1 cellular context compared by ENCODE assay signal in the genomic region with DNA sequence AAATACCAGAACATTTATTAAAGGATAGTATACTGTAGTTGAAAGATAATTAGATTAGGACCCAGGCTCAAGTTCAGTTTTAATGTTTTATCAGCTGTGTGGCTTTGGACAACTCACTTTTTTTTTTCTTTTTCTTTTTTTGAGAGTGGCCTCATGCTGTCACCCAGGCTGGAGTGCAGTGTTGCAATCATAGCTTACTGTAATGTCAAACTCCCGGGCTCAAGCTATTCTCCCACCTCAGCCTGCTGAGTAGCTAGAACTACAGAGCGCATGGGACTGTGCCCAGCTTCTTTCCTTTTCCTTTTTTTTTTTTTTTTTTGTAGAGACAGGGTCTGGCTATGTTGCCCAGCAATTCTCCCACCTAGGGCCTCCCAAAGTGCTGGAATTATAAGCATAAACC.
TF ChIP-seq lines count a peak whose summit lies in the region.

No MANE protein-coding gene starts in this region.

TF ChIP-seq in H1, 55 proteins besides CTCF, POLR2A, EP300 and RAD21 (continued from another document):
- TF ChIP-seq, protein P1, sequence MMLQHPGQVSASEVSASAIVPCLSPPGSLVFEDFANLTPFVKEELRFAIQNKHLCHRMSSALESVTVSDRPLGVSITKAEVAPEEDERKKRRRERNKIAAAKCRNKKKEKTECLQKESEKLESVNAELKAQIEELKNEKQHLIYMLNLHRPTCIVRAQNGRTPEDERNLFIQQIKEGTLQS (IDR thresholded peaks at IDR 0.05; ENCODE audit: insufficient read depth, low read depth, low read length): no peak
- no peak for TF ChIP-seq BACH1 (IDR thresholded peaks at IDR 0.05; ENCODE audit: low read length)
- peak; percentile 16; the same call in 1 of the 2 replicates for TF ChIP-seq CEBPB (IDR thresholded peaks at IDR 0.05; ENCODE audit: low read depth, low read length)
- no peak for TF ChIP-seq CHD2 (IDR thresholded peaks at IDR 0.05; ENCODE audit: low read length)
- no peak for TF ChIP-seq SIN3A (conservative IDR thresholded peaks at IDR 0.05 in 1 of 2, IDR thresholded peaks at IDR 0.05 in 1 of 2; ENCODE audit: low read depth in 1 of 2, low read length in 2 of 2)
